In genomic region chr1:10733474-10733873, GRCh38 we compare ENCODE assay signal across 2 cellular contexts.
TF ChIP-seq lines count a peak whose summit lies in the region.

No MANE protein-coding gene starts in this region.

TF ChIP-seq in A549, 52 proteins besides CTCF, POLR2A, EP300 and RAD21 (continued from another document):
- TF ChIP-seq PHF8 (IDR thresholded peaks at IDR 0.05; ENCODE audit: borderline replicate concordance, low read depth) (no peak), MAZ (IDR thresholded peaks at IDR 0.05; ENCODE audit: borderline replicate concordance, low read depth, low read length) (no peak)
- TF ChIP-seq, protein P1, sequence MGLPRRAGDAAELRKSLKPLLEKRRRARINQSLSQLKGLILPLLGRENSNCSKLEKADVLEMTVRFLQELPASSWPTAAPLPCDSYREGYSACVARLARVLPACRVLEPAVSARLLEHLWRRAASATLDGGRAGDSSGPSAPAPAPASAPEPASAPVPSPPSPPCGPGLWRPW (IDR thresholded peaks at IDR 0.05): no peak

TF ChIP-seq in K562, 482 proteins besides CTCF, POLR2A, EP300 and RAD21 (continued from another document):
- TF ChIP-seq KAT2B (IDR thresholded peaks at IDR 0.05; ENCODE audit: low read depth, low read length): no peak
